8 cellular contexts compared by ENCODE assay signal in genomic region chr14:66306101-66306500, GRCh38.
"Had no signal": no experiment of that assay in that cellular context is flagged by ENCODE, and none has a peak within 500 bp of the region (broad histone marks: within the 10 kb centered on the region; RNA-seq: fewer than 3 reads in every experiment).

No MANE protein-coding gene starts in this region.

- H3K4me3 ChIP-seq: GM23338, K562 had no signal

- DNase-seq: H9, HCEC 1CT, KG1 had no signal

- FAIRE-seq: H1, H54, HepG2, K562 had no signal
